24 cellular contexts compared by ENCODE assay signal in the genomic region with DNA sequence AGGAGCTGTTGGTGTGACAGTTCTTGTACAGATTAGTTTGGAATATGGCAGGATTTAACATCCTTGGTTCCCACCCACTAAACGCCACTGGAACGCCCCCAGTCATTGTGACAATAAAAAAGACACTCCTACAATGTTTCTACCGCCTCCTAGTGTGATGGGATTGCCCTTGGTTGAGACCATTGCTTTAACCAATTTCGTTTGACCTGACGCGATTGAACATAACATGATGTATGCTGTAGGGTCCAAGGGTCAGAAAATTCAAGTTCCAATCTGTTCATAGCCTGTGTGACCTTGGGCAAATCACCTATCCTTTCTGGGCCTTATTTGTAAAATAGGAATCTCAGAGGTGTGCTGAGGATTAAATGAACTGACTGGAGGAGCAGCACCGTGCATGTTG. TPM values are rescaled to one million over a fixed set of nuclear protein-coding genes. Genes with fewer than 3 reads are reported as not detected.
DNase-seq lines count a peak whose midpoint lies in the region; ATAC-seq, FAIRE-seq and TF ChIP-seq lines count a peak whose summit lies in the region.
"Had no signal": no experiment of that assay in that cellular context is flagged by ENCODE, and none has a peak within 500 bp of the region (broad histone marks: within the 10 kb centered on the region; RNA-seq: fewer than 3 reads in every experiment).

No MANE protein-coding gene starts in this region.

- DNase-seq in H9 (no peak), OCI-LY7 (ENCODE audit: low spot score) (no peak), H1 (ENCODE audit: low read depth in 1 of 2, low spot score in 2 of 2) (no peak), mesenchymal stem cell (no peak), GM03348 (ENCODE audit: low spot score) (no peak), NCI-H226 (no peak)
- DNase-seq: activated CD8-positive, alpha-beta memory T cell treated with anti-CD3 and anti-CD28 coated beads, Interleukin-2, amount 50 U/mL, for 48 hours; activated effector memory CD4-positive, alpha-beta T cell treated with Interleukin-2 at 50 U/mL for 16 hours; brain microvascular endothelial cell; Calu3; cortex of kidney; endodermal cell; kidney; NCI-H1105 treated with DMSO at 0.1 percent for 48 hours; NCI-H2029; spleen; stimulated activated CD4-positive, alpha-beta T cell treated with anti-CD3 and anti-CD28 coated beads, Interleukin-4, amount 100 ng/mL, for 4 hours; stimulated activated naive CD4-positive, alpha-beta T cell; T-helper 9 cell; WERI-Rb-1 had no signal

- no peak overlapping the region for H4K8ac ChIP-seq in H9 (replicated peaks; ENCODE audit: insufficient read length, low read depth, low read length)
- no peak overlapping the region for H4K8ac ChIP-seq in H1 (ENCODE audit: extremely low read depth, insufficient read depth, low read length)
- H4K8ac ChIP-seq in mesenchymal stem cell (ENCODE audit: low read length), result no peak overlapping the region

- H3K9me3 ChIP-seq in H9 (ENCODE audit: control insufficient read depth, low read depth, low read length) (no peaks in the 10 kb centered on the region), OCI-LY7 (ENCODE audit: low read length) (no peaks in the 10 kb centered on the region), H1 (ENCODE audit: insufficient read depth in 2 of 2, low read depth in 1 of 2, low read length in 1 of 2) (no peaks in the 10 kb centered on the region), mesenchymal stem cell (ENCODE audit: control insufficient read depth, low read length) (no peaks in the 10 kb centered on the region)
- H3K9me3 ChIP-seq: spleen had no signal

- no peak for TF ChIP-seq POLR2A in H1 (IDR thresholded peaks at IDR 0.05; ENCODE audit: control extremely low read depth in 1 of 2, low read depth in 2 of 2, low read length in 2 of 2)

- H3K14ac ChIP-seq in H9 (ENCODE audit: insufficient read depth, low read length) (no peak overlapping the region), H1 (ENCODE audit: insufficient read length) (no peak overlapping the region), mesenchymal stem cell (ENCODE audit: low read length in 2 of 2) (no peak overlapping the region)

- H3K4me1 ChIP-seq in H9 (ENCODE audit: insufficient read depth, low read length) (peaks cover 7% of the 10 kb centered on the region; the same call in 1 of the 2 replicates), OCI-LY7 (ENCODE audit: insufficient read depth, low read length, poor library complexity, severe bottlenecking) (peaks cover 24% of the 10 kb centered on the region), H1 (replicated peaks in 1 of 4; ENCODE audit: control insufficient read depth in 3 of 4, insufficient read depth in 4 of 4, low read length in 3 of 4) (peaks cover 0 to 15% (median 6%) of the 10 kb centered on the region in 4 experiments; a peak in 6 of 7 replicates), rectal smooth muscle tissue (ENCODE audit: control insufficient read depth, insufficient read depth, low read length) (peaks cover 21% of the 10 kb centered on the region), mesenchymal stem cell (ENCODE audit: control insufficient read depth, insufficient read depth, low read depth, low read length) (peaks cover 6% of the 10 kb centered on the region)

- intact Hi-C loops in OCI-LY7 (cut with micrococcal nuclease; ENCODE audit: unreplicated experiment), result loop anchor here (10.0 kb wide), 1 partner anchor 705 kb away; no protein-coding TSS in a partner anchor

- H3K9ac ChIP-seq in H9 (ENCODE audit: extremely low read depth, insufficient read length, low read length) (no peak overlapping the region), H1 (replicated peaks in 1 of 4; ENCODE audit: extremely low read depth in 1 of 4, low read depth in 3 of 4, low read length in 3 of 4) (no peak overlapping the region), rectal smooth muscle tissue (ENCODE audit: low read length) (no peak overlapping the region), mesenchymal stem cell (ENCODE audit: low read length) (no peak overlapping the region)

- H3K23me2 ChIP-seq in H9 (ENCODE audit: insufficient read length, low read depth, low read length, poor library complexity, severe bottlenecking), result peaks cover 3% of the 10 kb centered on the region
- H3K23me2 ChIP-seq in H1 (ENCODE audit: low read depth, low read length), result no peaks in the 10 kb centered on the region

- H3K56ac ChIP-seq in H9 (ENCODE audit: insufficient read length, low read depth, low read length), result no peak overlapping the region
- H3K56ac ChIP-seq in H1 (replicated peaks; ENCODE audit: insufficient read length, low read depth, low read length), result no peak overlapping the region

- H3K4me3 ChIP-seq in OCI-LY7 (ENCODE audit: low read depth, low read length, poor library complexity, severe bottlenecking), result no peak overlapping the region
- H3K4me3 ChIP-seq in H1 (ENCODE audit: extremely low read depth in 1 of 4, insufficient read depth in 2 of 4, low read depth in 3 of 4, low read length in 4 of 4), result no peak overlapping the region
- no peak overlapping the region for H3K4me3 ChIP-seq in rectal smooth muscle tissue (ENCODE audit: low read length)
- H3K4me3 ChIP-seq in mesenchymal stem cell (ENCODE audit: insufficient read depth in 1 of 2, low read depth in 1 of 2, low read length in 2 of 2), result no peak overlapping the region
- H3K4me3 ChIP-seq: spleen had no signal

- no peaks in the 10 kb centered on the region for H3K9me3 Mint-ChIP-seq in H9
- H3K9me3 Mint-ChIP-seq: endodermal cell, type B pancreatic cell had no signal

- peak; percentile 20; the same call in 2 of the 3 replicates for TF ChIP-seq CTCF in H9 (conservative IDR thresholded peaks at IDR 0.05)
- peak; percentile 40; the same call in 1 of the 2 replicates for TF ChIP-seq CTCF in OCI-LY7 (conservative IDR thresholded peaks at IDR 0.05; ENCODE audit: low read length)
- peak in 1 of 3 experiments; percentile 13; a peak in 2 of 4 replicates for TF ChIP-seq CTCF in H1 (IDR thresholded peaks at IDR 0.05; ENCODE audit: control extremely low read depth in 1 of 3, insufficient read depth in 1 of 3, low read depth in 1 of 3, low read length in 3 of 3)

- no peak overlapping the region for H3K23ac ChIP-seq in H9 (ENCODE audit: insufficient read length, low read depth, low read length)
- H3K23ac ChIP-seq in H1 (ENCODE audit: insufficient read length), result no peak overlapping the region
- H3K23ac ChIP-seq in mesenchymal stem cell (ENCODE audit: low read length in 2 of 2), result no peak overlapping the region

- H3K27ac ChIP-seq in H9 (ENCODE audit: insufficient read length, low read depth, low read length) (no peak overlapping the region), OCI-LY7 (ENCODE audit: low read depth, low read length, poor library complexity, severe bottlenecking) (no peak overlapping the region), H1 (ENCODE audit: low read depth, low read length) (no peak overlapping the region), rectal smooth muscle tissue (ENCODE audit: low read depth, low read length) (peak overlapping the region; percentile 91), mesenchymal stem cell (ENCODE audit: low read length, poor library complexity, severe bottlenecking) (no peak overlapping the region)
- H3K27ac ChIP-seq: brain microvascular endothelial cell, C4-2B, WERI-Rb-1 had no signal

- no peak overlapping the region for H2AK5ac ChIP-seq in H9 (ENCODE audit: insufficient read length, low read length)
- H2AK5ac ChIP-seq in H1 (ENCODE audit: low read depth, low read length), result no peak overlapping the region
- no peak overlapping the region for H2AK5ac ChIP-seq in mesenchymal stem cell (ENCODE audit: low read length, severe bottlenecking)

- POLR2A ChIA-PET in OCI-LY7 (lab: Charles Lee) (interaction anchor here (0.8 to 7.0 kb wide), 2 partner anchors 10 to 76 kb away, joined by 4 to 53 read pairs; a partner anchor contains a TSS), H1 (lab: Charles Lee; ENCODE audit: partially characterized antibody) (interaction anchor here (9.6 kb wide), 1 partner anchor 11 kb away, joined by 121 read pairs; a partner anchor contains a TSS)

- no peak overlapping the region for H3K27ac Mint-ChIP-seq in H9
- H3K27ac Mint-ChIP-seq: endodermal cell had no signal

- no peaks in the 10 kb centered on the region for H3K79me2 ChIP-seq in H9 (ENCODE audit: insufficient read depth, low read length)
- no peaks in the 10 kb centered on the region for H3K79me2 ChIP-seq in OCI-LY7 (ENCODE audit: insufficient read depth, low read depth, low read length)
- no peaks in the 10 kb centered on the region for H3K79me2 ChIP-seq in H1 (ENCODE audit: control insufficient read depth in 1 of 2, insufficient read depth in 2 of 2, low read length in 2 of 2)

- H3K9me2 ChIP-seq in OCI-LY7 (ENCODE audit: insufficient read depth, low read length), result no peaks in the 10 kb centered on the region

- H3K4ac ChIP-seq in H9 (ENCODE audit: low read depth, low read length) (no peak overlapping the region), H1 (replicated peaks; ENCODE audit: insufficient read length, low read depth, low read length) (no peak overlapping the region), mesenchymal stem cell (ENCODE audit: low read depth in 1 of 2, low read length in 2 of 2) (no peak overlapping the region)

- H3K4me2 ChIP-seq in H9 (ENCODE audit: insufficient read depth, insufficient read length, low read length) (no peak overlapping the region), OCI-LY7 (ENCODE audit: low read length) (no peak overlapping the region), H1 (ENCODE audit: insufficient read depth in 1 of 2, low read depth in 2 of 2, low read length in 2 of 2) (no peak overlapping the region), mesenchymal stem cell (ENCODE audit: low read length, poor library complexity, severe bottlenecking) (no peak overlapping the region)

- H4K20me1 ChIP-seq in H9 (ENCODE audit: control insufficient read depth, insufficient read depth, insufficient read length) (no peaks in the 10 kb centered on the region), OCI-LY7 (ENCODE audit: insufficient read depth, low read length) (no peaks in the 10 kb centered on the region), H1 (replicated peaks in 1 of 2; ENCODE audit: control insufficient read depth in 1 of 2, insufficient read depth in 2 of 2, low read length in 2 of 2) (peaks cover 0 to 1% of the 10 kb centered on the region in 2 experiments)

- ATAC-seq in HG03571 (IDR thresholded peaks at IDR 0.05; ENCODE audit: unreplicated experiment), result no peak

- H3K36me3 ChIP-seq in OCI-LY7 (ENCODE audit: insufficient read depth, low read length), result no peaks in the 10 kb centered on the region
- H3K36me3 ChIP-seq in H1 (ENCODE audit: control insufficient read depth in 2 of 4, insufficient read depth in 4 of 4, low read length in 3 of 4), result no peaks in the 10 kb centered on the region
- no peaks in the 10 kb centered on the region for H3K36me3 ChIP-seq in rectal smooth muscle tissue (ENCODE audit: control insufficient read depth, insufficient read depth, low read length)
- H3K36me3 ChIP-seq in mesenchymal stem cell (ENCODE audit: control insufficient read depth in 1 of 2, insufficient read depth in 2 of 2, low read depth in 1 of 2, low read length in 2 of 2), result no peaks in the 10 kb centered on the region
- H3K36me3 ChIP-seq: brain microvascular endothelial cell, spleen, WERI-Rb-1 had no signal

- H2BK20ac ChIP-seq in H9 (ENCODE audit: low read depth, low read length, poor library complexity, severe bottlenecking) (no peak overlapping the region), H1 (ENCODE audit: low read length) (no peak overlapping the region)

- peak; percentile 7 to 13; a peak in 1 of 4 replicates for TF ChIP-seq RAD21 in H1 (IDR thresholded peaks at IDR 0.05 in 1 of 2, conservative IDR thresholded peaks at IDR 0.05 in 1 of 2; ENCODE audit: low read depth in 2 of 2, low read length in 2 of 2)

- no peak for TF ChIP-seq EP300 in H1 (IDR thresholded peaks at IDR 0.05; ENCODE audit: borderline replicate concordance in 1 of 2, low read depth in 2 of 2, low read length in 2 of 2)

- H3K27me3 ChIP-seq in H9 (ENCODE audit: insufficient read depth, low read length) (no peaks in the 10 kb centered on the region), H1 (replicated peaks in 1 of 4; ENCODE audit: control insufficient read depth in 3 of 4, extremely low read depth in 1 of 4, insufficient read depth in 3 of 4, low read length in 3 of 4) (peaks cover 0 to 4% (median 0%) of the 10 kb centered on the region in 4 experiments; a peak in 2 of 7 replicates), rectal smooth muscle tissue (ENCODE audit: control insufficient read depth, insufficient read depth, low read length) (no peaks in the 10 kb centered on the region), mesenchymal stem cell (ENCODE audit: control insufficient read depth in 1 of 2, insufficient read depth in 1 of 2, low read length in 2 of 2) (no peaks in the 10 kb centered on the region)
- H3K27me3 ChIP-seq: brain microvascular endothelial cell, spleen had no signal

- H2BK120ac ChIP-seq in H9 (ENCODE audit: low read depth, low read length, poor library complexity, severe bottlenecking) (no peak overlapping the region), H1 (replicated peaks; ENCODE audit: low read depth, low read length) (no peak overlapping the region), mesenchymal stem cell (ENCODE audit: low read depth, low read length) (no peak overlapping the region)

- peaks cover 34 to 51% of the 10 kb centered on the region in 2 experiments for H3K4me1 Mint-ChIP-seq in H9

- no peaks in the 10 kb centered on the region; a peak in 1 of 7 replicates for H3K36me3 Mint-ChIP-seq in H9 (ENCODE audit: insufficient read depth in 1 of 3, low read depth in 3 of 3)
- H3K36me3 Mint-ChIP-seq: type B pancreatic cell had no signal

- CTCF ChIA-PET in OCI-LY7 (lab: Charles Lee; ENCODE audit: unreplicated experiment), result no interaction called here
- CTCF ChIA-PET in H1 (lab: Charles Lee; ENCODE audit: partially characterized antibody), result interaction anchor here (0.7 to 17.9 kb wide), 15 partner anchors 11 to 374 kb away, joined by 3 to 333 read pairs (median 5); a partner anchor contains a TSS

- H2BK5ac ChIP-seq in H9 (ENCODE audit: insufficient read length, low read length), result no peak overlapping the region
- H2BK5ac ChIP-seq in H1 (ENCODE audit: low read depth, low read length), result no peak overlapping the region
- H2BK5ac ChIP-seq in mesenchymal stem cell (ENCODE audit: low read depth, low read length, poor library complexity, severe bottlenecking), result no peak overlapping the region

- no CpG with 5 or more reads among the region's 7 CpGs for WGBS in H9 (ENCODE audit: extremely low coverage, insufficient read length, low lambda C conversion rate)
- WGBS in H1 (ENCODE audit: extremely low coverage in 1 of 2, insufficient coverage in 1 of 2, insufficient read length in 1 of 2, insufficient replicate concordance in 2 of 2, low coverage in 1 of 2, low lambda C conversion rate in 2 of 2, missing lambda C conversion rate in 1 of 2), 2 experiments, result 84% methylated on average over 7 of the region's 7 CpGs; no CpG with 5 or more reads in 1 of the 2 experiments
- 85% methylated on average over 7 of the region's 7 CpGs for WGBS in mesenchymal stem cell

- H3K18ac ChIP-seq in H9 (ENCODE audit: insufficient read length, low read depth, low read length) (no peak overlapping the region), H1 (ENCODE audit: extremely low read depth, low read length) (no peak overlapping the region), mesenchymal stem cell (ENCODE audit: low read depth in 1 of 2, low read length in 2 of 2) (no peak overlapping the region)

- H4K91ac ChIP-seq in H9 (ENCODE audit: insufficient read length, low read depth, low read length) (no peak overlapping the region), H1 (replicated peaks; ENCODE audit: insufficient read length, low read length) (no peak overlapping the region), mesenchymal stem cell (ENCODE audit: low read length) (no peak overlapping the region)

- H2BK12ac ChIP-seq in H9 (ENCODE audit: insufficient read length, low read depth, low read length) (no peak overlapping the region), H1 (ENCODE audit: low read depth, low read length) (no peak overlapping the region; the same call in 1 of the 2 replicates), mesenchymal stem cell (ENCODE audit: low read length in 2 of 2) (no peak overlapping the region)

- peaks cover 76% of the 10 kb centered on the region for H3K27me3 Mint-ChIP-seq in H9 (ENCODE audit: low read depth)
- H3K27me3 Mint-ChIP-seq: type B pancreatic cell had no signal

- H4K5ac ChIP-seq in H9 (ENCODE audit: insufficient read length, low read depth, low read length), result no peak overlapping the region
- no peak overlapping the region for H4K5ac ChIP-seq in H1 (ENCODE audit: insufficient read length, low read depth, low read length)

- H2AFZ ChIP-seq in H9 (ENCODE audit: low read length) (no peak overlapping the region), OCI-LY7 (ENCODE audit: low read length) (no peak overlapping the region), H1 (ENCODE audit: low read length) (no peak overlapping the region), mesenchymal stem cell (ENCODE audit: low read depth, low read length) (no peak overlapping the region)

- BruUV-seq in OCI-LY7 (replicated peaks; lab: Mats Ljungman, UMichigan), result no TSS peak

- H3T11ph ChIP-seq in H9 (ENCODE audit: low read length), result no peak overlapping the region

- H2BK15ac ChIP-seq in H9 (ENCODE audit: low read depth, low read length), result no peak overlapping the region
- no peak overlapping the region for H2BK15ac ChIP-seq in H1 (ENCODE audit: low read length)
- H2BK15ac ChIP-seq in mesenchymal stem cell (ENCODE audit: low read depth, poor library complexity, severe bottlenecking), result no peak overlapping the region

- H3K4me3 Mint-ChIP-seq in H9, result no peak overlapping the region
- H3K4me3 Mint-ChIP-seq: endodermal cell, type B pancreatic cell had no signal

- H3K79me1 ChIP-seq in H9 (ENCODE audit: insufficient read depth, low read depth, low read length, poor library complexity, severe bottlenecking), result no peaks in the 10 kb centered on the region
- H3K79me1 ChIP-seq in H1 (ENCODE audit: low read depth, low read length), result no peaks in the 10 kb centered on the region
- peaks cover 13% of the 10 kb centered on the region for H3K79me1 ChIP-seq in mesenchymal stem cell (replicated peaks; ENCODE audit: low read length, poor library complexity, severe bottlenecking)

- no peak for FAIRE-seq in H1 (lab: Jason Lieb, UNC)
- FAIRE-seq: kidney had no signal

RNA-seq across cellular contexts. Expression of a gene that starts 12.5 kb away (rescaled TPM):
- total RNA-seq in H9 (2021), result 5.6 TPM in 2 replicates
- total RNA-seq in OCI-LY7 (2014; rRNA removed; shearing (Covaris generic)), result 8.4 and 11.7 TPM in 2 replicates
- 18.1 and 22.3 TPM in 2 replicates for total RNA-seq in OCI-LY7 (2022)
- 8.8 and 10.3 TPM in 2 replicates for total RNA-seq in H1 (2021; fragmentation: NEBNext Ultra II Directional; extraction: Animal tissue kit (Norgen Biotek cat#: 25700))
- 3.9 and 5.7 TPM in 2 replicates for polyA plus RNA-seq in H1 (2011; rRNA removed)
- 4.8 TPM for polyA plus RNA-seq in H1 (2011; cell fraction: cytosol; rRNA removed)
- 9.1 TPM for polyA plus RNA-seq in H1 (2011; cell fraction: nucleus; rRNA removed)
- polyA plus RNA-seq in H1 (2012, experiment 1 of 2), result 6.4 to 13.7 TPM (median 11.0 TPM) in 4 replicates
- 1.5 TPM for polyA plus RNA-seq in H1 (2012, experiment 2 of 2)
- polyA plus RNA-seq in H1 (2013, experiment 1 of 2), result 9.0 TPM
- polyA plus RNA-seq in H1 (2013, experiment 2 of 2), result 8.6 TPM
- polyA minus RNA-seq in H1 (2011; rRNA and poly(A)+ RNA removed), result 8.1 and 8.2 TPM in 2 replicates
- 8.2 TPM for polyA minus RNA-seq in H1 (2011; cell fraction: cytosol; rRNA and poly(A)+ RNA removed)
- 14.6 TPM for polyA minus RNA-seq in H1 (2011; cell fraction: nucleus; rRNA and poly(A)+ RNA removed)
- 7.8 TPM for polyA plus RNA-seq in mesenchymal stem cell (2013, experiment 1 of 2)
- 8.3 TPM for polyA plus RNA-seq in mesenchymal stem cell (2013, experiment 2 of 2)
